Comparison of ENCODE assay signal across 11 cellular contexts in the genomic region with DNA sequence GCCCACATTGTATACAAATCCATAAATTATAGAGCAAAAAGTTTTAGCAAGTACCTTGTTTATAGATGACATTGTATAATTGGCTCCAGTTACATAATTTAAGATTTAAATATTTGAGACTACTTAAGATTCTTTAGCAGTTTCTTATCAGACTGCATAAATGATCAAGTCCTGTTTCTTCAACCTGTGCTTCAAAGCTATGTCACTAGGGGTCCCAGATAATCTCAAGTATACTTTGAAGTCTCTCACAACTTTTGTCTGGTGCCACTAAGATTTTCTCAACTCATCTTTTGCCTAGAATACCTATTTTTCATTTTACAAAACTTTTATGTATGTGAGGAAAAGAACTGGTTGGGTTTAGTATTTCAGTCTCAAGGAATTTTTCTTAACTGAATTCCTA.
A peak's percentile ranks its signal among the peaks of the same experiment; 100 is the strongest.
DNase-seq lines count a peak whose midpoint lies in the region; ATAC-seq, FAIRE-seq and TF ChIP-seq lines count a peak whose summit lies in the region.
"Had no signal": no experiment of that assay in that cellular context is flagged by ENCODE, and none has a peak within 500 bp of the region (broad histone marks: within the 10 kb centered on the region; RNA-seq: fewer than 3 reads in every experiment).

No MANE protein-coding gene starts in this region.

- TF ChIP-seq POLR2A in K562 (conservative IDR thresholded peaks at IDR 0.05): no peak

- H3K36me3 ChIP-seq in GM06990 (ENCODE audit: control insufficient read depth, insufficient read depth, low read length) (no peaks in the 10 kb centered on the region), Loucy (ENCODE audit: insufficient read depth, low read length) (peaks cover 10% of the 10 kb centered on the region; the same call in 1 of the 2 replicates), K562 (ENCODE audit: control insufficient read depth, insufficient read depth, low read length) (no peaks in the 10 kb centered on the region), smooth muscle cell (ENCODE audit: low read depth) (no peaks in the 10 kb centered on the region)
- H3K36me3 ChIP-seq in naive thymus-derived CD4-positive, alpha-beta T cell (ENCODE audit: control insufficient read depth in 2 of 3, insufficient read depth in 3 of 3, low read length in 3 of 3): no peaks in the 10 kb centered on the region
- H3K36me3 ChIP-seq: prostate gland had no signal

- H3K27me3 ChIP-seq in GM06990 (replicated peaks; ENCODE audit: control insufficient read depth, insufficient read depth, low read length) (no peaks in the 10 kb centered on the region), Loucy (ENCODE audit: insufficient read depth, low read length, poor library complexity, severe bottlenecking) (no peaks in the 10 kb centered on the region), K562 (ENCODE audit: control insufficient read depth in 2 of 2, insufficient read depth in 2 of 2, low read length in 2 of 2) (no peaks in the 10 kb centered on the region), smooth muscle cell (ENCODE audit: low read depth) (no peaks in the 10 kb centered on the region)
- no peaks in the 10 kb centered on the region for H3K27me3 ChIP-seq in naive thymus-derived CD4-positive, alpha-beta T cell (ENCODE audit: control insufficient read depth in 2 of 2, insufficient read depth in 2 of 2, low read length in 2 of 2)

- H3K4me2 ChIP-seq in Loucy (ENCODE audit: low read depth, low read length, poor library complexity, severe bottlenecking) (no peak overlapping the region), K562 (ENCODE audit: insufficient read depth, low read length) (no peak overlapping the region), smooth muscle cell (no peak overlapping the region)

- H3K9ac ChIP-seq in Loucy (ENCODE audit: low read depth, low read length, poor library complexity, severe bottlenecking): no peak overlapping the region
- H3K9ac ChIP-seq in K562 (ENCODE audit: insufficient read depth in 1 of 2, low read depth in 2 of 2, low read length in 2 of 2): no peak overlapping the region
- H3K9ac ChIP-seq in smooth muscle cell (ENCODE audit: low read depth): no peak overlapping the region

- peaks cover 10% of the 10 kb centered on the region for H3K4me1 ChIP-seq in Loucy (ENCODE audit: insufficient read depth, low read length, poor library complexity, severe bottlenecking)
- H3K4me1 ChIP-seq in K562 (replicated peaks in 1 of 2; ENCODE audit: control insufficient read depth in 2 of 2, insufficient read depth in 2 of 2, low read length in 2 of 2): no peaks in the 10 kb centered on the region
- H3K4me1 ChIP-seq in naive thymus-derived CD4-positive, alpha-beta T cell (ENCODE audit: control insufficient read depth in 2 of 2, insufficient read depth in 2 of 2, low read length in 2 of 2): no peaks in the 10 kb centered on the region
- H3K4me1 ChIP-seq in smooth muscle cell (ENCODE audit: low read depth): no peaks in the 10 kb centered on the region
- H3K4me1 ChIP-seq: prostate gland had no signal

- H3K9me3 Mint-ChIP-seq in naive thymus-derived CD4-positive, alpha-beta T cell: peaks cover 0 to 4% (median 0%) of the 10 kb centered on the region in 11 donors

- intact Hi-C loops in K562 (cut with micrococcal nuclease): loop anchor here (5.0 to 10.0 kb wide), 3 partner anchors 152 to 472 kb away; no protein-coding TSS in a partner anchor
- intact Hi-C loops in naive thymus-derived CD4-positive, alpha-beta T cell (cut with micrococcal nuclease): loop anchor here (1.0 to 10.0 kb wide), 3 partner anchors 206 to 468 kb away; a partner anchor contains a TSS

- TF ChIP-seq CTCF in GM06990 (IDR thresholded peaks at IDR 0.05; ENCODE audit: insufficient read depth, low read length, poor library complexity, severe bottlenecking) (peak; percentile 38), Loucy (conservative IDR thresholded peaks at IDR 0.05; ENCODE audit: low read length) (peak; percentile 58), K562 (IDR thresholded peaks at IDR 0.05 in 2 of 3, conservative IDR thresholded peaks at IDR 0.05 in 1 of 3; ENCODE audit: insufficient read depth in 2 of 3, low read depth in 1 of 3, low read length in 3 of 3) (peak in 2 of 3 experiments; percentile 8 to 29; a peak in 3 of 6 replicates), smooth muscle cell (IDR thresholded peaks at IDR 0.05; ENCODE audit: borderline replicate concordance, insufficient read depth, poor library complexity, severe bottlenecking) (no peak)

- no peak overlapping the region for H2AFZ ChIP-seq in Loucy (ENCODE audit: low read length)
- no peak overlapping the region for H2AFZ ChIP-seq in K562 (ENCODE audit: low read depth, low read length)
- H2AFZ ChIP-seq in smooth muscle cell (ENCODE audit: low read depth): no peak overlapping the region

- TF ChIP-seq EP300 in K562 (IDR thresholded peaks at IDR 0.05; ENCODE audit: low read length): no peak

- no peaks in the 10 kb centered on the region for H3F3A ChIP-seq in Loucy (ENCODE audit: low read depth)
- no peaks in the 10 kb centered on the region for H3F3A ChIP-seq in smooth muscle cell (ENCODE audit: low read depth)

- POLR2A ChIA-PET in K562 (lab: Yijun Ruan, JAX): interaction anchor here (1.0 kb wide), 1 partner anchor 206 kb away, joined by 4 read pairs; a partner anchor contains a TSS
- POLR2A ChIA-PET in naive thymus-derived CD4-positive, alpha-beta T cell (lab: Charles Lee): interaction anchor here (0.5 to 0.6 kb wide), 2 partner anchors 55 to 338 kb away, joined by 3 read pairs; no protein-coding TSS in a partner anchor

- H3K36me3 Mint-ChIP-seq in naive thymus-derived CD4-positive, alpha-beta T cell: peaks cover 0 to 35% (median 23%) of the 10 kb centered on the region in 5 donors

- H3K4me3 ChIP-seq in GM06990 (replicated peaks; ENCODE audit: low read depth, low read length) (no peak overlapping the region), Loucy (ENCODE audit: low read length, poor library complexity, severe bottlenecking) (no peak overlapping the region), K562 (no peak overlapping the region), smooth muscle cell (no peak overlapping the region)
- no peak overlapping the region for H3K4me3 ChIP-seq in naive thymus-derived CD4-positive, alpha-beta T cell (ENCODE audit: low read length)
- H3K4me3 ChIP-seq: prostate gland had no signal

- ATAC-seq in K562 (peak; percentile 72), GM18502 (IDR thresholded peaks at IDR 0.05; ENCODE audit: poor library complexity, unreplicated experiment) (no peak)
- peak; percentile 46 for ATAC-seq in naive thymus-derived CD4-positive, alpha-beta T cell

- H3K9me3 ChIP-seq in Loucy (ENCODE audit: insufficient read depth, low read depth, low read length) (no peaks in the 10 kb centered on the region), K562 (replicated peaks; ENCODE audit: control insufficient read depth, insufficient read depth, low read depth, low read length) (no peaks in the 10 kb centered on the region), smooth muscle cell (replicated peaks; ENCODE audit: low read depth) (no peaks in the 10 kb centered on the region)
- H3K9me3 ChIP-seq in naive thymus-derived CD4-positive, alpha-beta T cell (ENCODE audit: control insufficient read depth in 2 of 3, low read length in 3 of 3): no peaks in the 10 kb centered on the region
- H3K9me3 ChIP-seq: prostate gland had no signal

- no peak overlapping the region for H3K4me3 Mint-ChIP-seq in naive thymus-derived CD4-positive, alpha-beta T cell

- H3K27ac Mint-ChIP-seq in naive thymus-derived CD4-positive, alpha-beta T cell: peak overlapping the region in 1 of 9 donors; percentile 28

- H3K9me1 ChIP-seq in K562 (ENCODE audit: control insufficient read depth, insufficient read depth, low read length): no peaks in the 10 kb centered on the region

- in situ Hi-C loops in K562 (cut with MboI): loop anchor here (25.0 kb wide), 1 partner anchor 466 kb away; no protein-coding TSS in a partner anchor

- CTCF ChIA-PET in K562 (lab: Yijun Ruan, JAX; ENCODE audit: low intra/inter-chr PET ratio): interaction anchor here (0.6 to 3.2 kb wide), 2 partner anchors 205 to 451 kb away, joined by 5 to 37 read pairs; a partner anchor contains a TSS
- CTCF ChIA-PET in naive thymus-derived CD4-positive, alpha-beta T cell (lab: Charles Lee): no interaction called here

- peak in 1 of 2 experiments; percentile 31; a peak in 2 of 4 replicates for TF ChIP-seq RAD21 in K562 (CRISPR knock-in tag; conservative IDR thresholded peaks at IDR 0.05 in 1 of 2, IDR thresholded peaks at IDR 0.05 in 1 of 2)

- no peak for DNase-seq in GM06990 (ENCODE audit: extremely low read depth, insufficient read length)
- DNase-seq in K562 (ENCODE audit: extremely low read depth in 1 of 4, low spot score in 3 of 4): peak; percentile 6 to 12 (median 9)
- DNase-seq in naive thymus-derived CD4-positive, alpha-beta T cell: peak in 2 of 9 donors; percentile 5 to 6
- DNase-seq in NCI-H2107 treated with DMSO at 0.1 percent for 48 hours (lab: John Stamatoyannopoulos, UW; ENCODE audit: unreplicated experiment): no peak
- DNase-seq in GDM1 (lab: John Stamatoyannopoulos, UW): no peak
- no peak for DNase-seq in smooth muscle cell (lab: John Stamatoyannopoulos, UW; ENCODE audit: unreplicated experiment)
- DNase-seq: activated CD8-positive, alpha-beta memory T cell treated with anti-CD3 and anti-CD28 coated beads, Interleukin-2, amount 50 U/mL, for 48 hours; cerebellar nuclear complex had no signal

- FAIRE-seq in K562 (lab: Jason Lieb, UNC): peak; percentile 46

- BruUV-seq in K562 (replicated peaks; lab: Mats Ljungman, UMichigan): no TSS peak

- no peaks in the 10 kb centered on the region for H3K27me3 Mint-ChIP-seq in naive thymus-derived CD4-positive, alpha-beta T cell

- no peaks in the 10 kb centered on the region for H3K9me2 ChIP-seq in Loucy (replicated peaks; ENCODE audit: low read depth, low read length)

- H3K4me1 Mint-ChIP-seq in naive thymus-derived CD4-positive, alpha-beta T cell: peaks cover 5 to 32% (median 23%) of the 10 kb centered on the region in 7 donors

- H3K79me2 ChIP-seq in Loucy (ENCODE audit: insufficient read depth, low read length) (peaks cover 10% of the 10 kb centered on the region; the same call in 1 of the 2 replicates), K562 (ENCODE audit: control insufficient read depth, insufficient read depth, low read length) (no peaks in the 10 kb centered on the region), smooth muscle cell (ENCODE audit: low read depth) (no peaks in the 10 kb centered on the region)

- no peaks in the 10 kb centered on the region for H4K20me1 ChIP-seq in Loucy (ENCODE audit: insufficient read depth, low read length, poor library complexity, severe bottlenecking)
- no peaks in the 10 kb centered on the region for H4K20me1 ChIP-seq in K562 (replicated peaks; ENCODE audit: control insufficient read depth, insufficient read depth, low read length)
- H4K20me1 ChIP-seq in smooth muscle cell (ENCODE audit: low read depth): peaks cover 17% of the 10 kb centered on the region

- H3K27ac ChIP-seq in K562 (ENCODE audit: extremely low read depth, low read depth, low read length) (no peak overlapping the region), smooth muscle cell (ENCODE audit: low read depth) (no peak overlapping the region)
- no peak overlapping the region for H3K27ac ChIP-seq in naive thymus-derived CD4-positive, alpha-beta T cell (ENCODE audit: low read depth, low read length)
- H3K27ac ChIP-seq: prostate gland had no signal

TF ChIP-seq in K562, 482 proteins besides CTCF, POLR2A, EP300 and RAD21 (continues in another document):
- TF ChIP-seq NCOA2 (IDR thresholded peaks at IDR 0.05; ENCODE audit: partially characterized antibody in 2 of 2) (no peak), BRF1 (IDR thresholded peaks at IDR 0.05; ENCODE audit: borderline replicate concordance, extremely low read depth, insufficient read length) (no peak)

Comparison
In these comparisons a context has a peak if more than half of its experiments do, and no peak if none do; other contexts are left out.
1. DNase-seq: peak in K562 (4 of 4); none in GM06990 (single experiment), NCI-H2107 treated with DMSO at 0.1 percent for 48 hours (single experiment), GDM1 (single experiment) and smooth muscle cell (single experiment).